Comparison of ENCODE assay signal across 16 cellular contexts in genomic region chr10:46457071-46457470, GRCh38. TPM values are rescaled to one million over a fixed set of nuclear protein-coding genes. Genes with fewer than 3 reads are reported as not detected.
"Had no signal": no experiment of that assay in that cellular context is flagged by ENCODE, and none has a peak within 500 bp of the region (broad histone marks: within the 10 kb centered on the region; RNA-seq: fewer than 3 reads in every experiment).

No MANE protein-coding gene starts in this region.

RNA-seq across cellular contexts. Expression of gene NPY4R, which starts 8.7 kb away (rescaled TPM):
- total RNA-seq: activated B cell treated with CpG ODN at 0.5 μM for 24 hours; activated CD4-positive, alpha-beta memory T cell treated with anti-CD3 and anti-CD28 coated beads for 36 hours; activated CD4-positive, alpha-beta T cell treated with anti-CD3 and anti-CD28 coated beads, Interleukin-2, amount 10 ng/mL, durations not matched to agents 24 days and 14 days; activated CD8-positive, alpha-beta memory T cell treated with anti-CD3 and anti-CD28 coated beads for 36 hours; activated CD8-positive, alpha-beta T cell treated with anti-CD3 and anti-CD28 coated beads for 36 hours; activated naive CD4-positive, alpha-beta T cell treated with anti-CD3 and anti-CD28 coated beads for 36 hours; activated naive CD4-positive, alpha-beta T cell treated with anti-CD3 and anti-CD28 coated beads, Interleukin-2, amount 50 U/mL, for 72 hours; activated naive CD8-positive, alpha-beta T cell treated with anti-CD3 and anti-CD28 coated beads for 36 hours; activated T-cell treated with anti-CD3 and anti-CD28 coated beads, Interleukin-2, amount 50 U/mL, for 4 hours; activated T-cell treated with anti-CD3 and anti-CD28 coated beads, Interleukin-2, amount 50 U/mL, for 72 hours; activated T-helper 1 cell treated with anti-CD3 and anti-CD28 coated beads, Interleukin-12 subunit alpha, Interleukin-12 subunit beta, Interleukin-2, Interleukin-4 antibody, amounts not matched to agents 30 ng/mL and 10 ng/mL and 1 ng/mL, durations not matched to agents 14 hours and 24 hours and 36 hours; activated T-helper 17 cell treated with anti-CD3 and anti-CD28 coated beads, Interleukin-2, amount 50 U/mL, for 72 hours; aorta; body of pancreas; breast epithelium; cardiac septum had no signal
